In the genomic region with DNA sequence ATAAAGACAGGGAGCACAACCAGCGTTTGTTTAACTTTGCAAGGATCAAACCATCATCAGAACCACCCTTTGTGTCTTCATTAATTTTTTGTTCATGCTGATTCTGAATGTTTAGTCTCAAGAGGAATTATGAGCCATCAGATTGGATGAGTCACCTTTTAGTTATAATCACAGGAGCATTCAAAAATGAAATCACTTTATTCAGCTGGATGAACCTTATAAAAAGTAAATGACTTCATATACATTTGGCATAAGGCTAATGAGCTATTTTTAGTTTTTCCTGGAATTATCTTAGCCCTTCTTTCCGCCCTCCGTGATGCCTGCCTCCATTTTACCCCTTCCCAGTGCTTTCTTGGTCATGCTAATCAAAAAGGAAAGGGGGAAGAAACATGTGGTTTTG, we compare ENCODE assay signal across 13 cellular contexts.
DNase-seq lines count a peak whose midpoint lies in the region; ATAC-seq and TF ChIP-seq lines count a peak whose summit lies in the region.
"Had no signal": no experiment of that assay in that cellular context is flagged by ENCODE, and none has a peak within 500 bp of the region (broad histone marks: within the 10 kb centered on the region; RNA-seq: fewer than 3 reads in every experiment).

No MANE protein-coding gene starts in this region.

- CTCF ChIA-PET in RWPE1 (lab: Yijun Ruan, JAX) = interaction anchor here (0.6 kb wide), 1 partner anchor 98 kb away, joined by 3 read pairs; no protein-coding TSS in a partner anchor

- no peak overlapping the region for H3K27ac ChIP-seq in RWPE1
- H3K27ac ChIP-seq: WERI-Rb-1 had no signal

- POLR2A ChIA-PET in RWPE1 (lab: Yijun Ruan, JAX; ENCODE audit: low non-redundant PET) = no interaction called here

- DNase-seq in EH (ENCODE audit: low read depth) (peak; percentile 63), RWPE1 (ENCODE audit: low spot score) (peak; percentile 32), pulmonary artery endothelial cell (ENCODE audit: low read depth, low spot score) (peak; percentile 49), NCI-H446 treated with DMSO at 0.1 percent for 48 hours (lab: John Stamatoyannopoulos, UW) (no peak), NCI-H226 (no peak), AG08396 (ENCODE audit: low spot score) (no peak), UCSD-AML1 (lab: John Stamatoyannopoulos, UW; ENCODE audit: unreplicated experiment) (no peak)
- DNase-seq: anterior cingulate cortex; effector memory CD8-positive, alpha-beta T cell; NCI-H187 treated with DMSO at 0.1 percent for 48 hours; pancreas; WERI-Rb-1 had no signal

- ATAC-seq in esophagus mucosa = peak; percentile 25
- ATAC-seq: effector memory CD8-positive, alpha-beta T cell had no signal

- no peak for TF ChIP-seq CTCF in RWPE1 (conservative IDR thresholded peaks at IDR 0.05; ENCODE audit: low read depth)

Comparison
In these comparisons a context has a peak if more than half of its experiments do, and no peak if none do; other contexts are left out.
1. DNase-seq: peak in EH (single experiment), RWPE1 (single experiment) and pulmonary artery endothelial cell (single experiment); none in NCI-H446 treated with DMSO at 0.1 percent for 48 hours (single experiment), NCI-H226 (single experiment), AG08396 (single experiment) and UCSD-AML1 (single experiment).